ENCODE assay signal across 14 cellular contexts in genomic region chr14:35366521-35366976, GRCh38. TPM values are rescaled to one million over a fixed set of nuclear protein-coding genes. Genes with fewer than 3 reads are reported as not detected.
DNase-seq lines count a peak whose midpoint lies in the region; ATAC-seq and TF ChIP-seq lines count a peak whose summit lies in the region.
"Had no signal": no experiment of that assay in that cellular context is flagged by ENCODE, and none has a peak within 500 bp of the region (broad histone marks: within the 10 kb centered on the region; RNA-seq: fewer than 3 reads in every experiment).

No MANE protein-coding gene starts in this region.

- DNase-seq in activated CD8-positive, alpha-beta T cell treated with anti-CD3 and anti-CD28 coated beads, Interleukin-2, amount 10 ng/mL, durations not matched to agents 7 days and 5 days: no peak
- DNase-seq in hepatocyte (ENCODE audit: low spot score): no peak
- no peak for DNase-seq in stimulated activated naive CD8-positive, alpha-beta T cell treated with anti-CD3 and anti-CD28 coated beads, Interleukin-15, amount 100 ng/mL, for 72 hours
- DNase-seq in activated CD8-positive, alpha-beta memory T cell treated with anti-CD3 and anti-CD28 coated beads, Interleukin-2, amount 50 U/mL, for 4 hours: no peak
- no peak for DNase-seq in mesothelial cell of epicardium (ENCODE audit: low spot score in 2 of 2, unreplicated experiment in 2 of 2)
- DNase-seq: effector CD8-positive, alpha-beta T cell; GOT3; NCI-H1092; NCI-H748 treated with DMSO at 0.1 percent for 48 hours had no signal

- no peaks in the 10 kb centered on the region for H3K36me3 ChIP-seq in KOPT-K1 (ENCODE audit: insufficient read depth, low read length)
- H3K36me3 ChIP-seq in hepatocyte (replicated peaks; ENCODE audit: insufficient read depth, low read depth): no peaks in the 10 kb centered on the region
- H3K36me3 ChIP-seq: pancreas had no signal

- no peak overlapping the region for H3K4me3 ChIP-seq in hepatocyte
- H3K4me3 ChIP-seq: pancreas, SK-N-MC had no signal

- H3K27ac ChIP-seq in KOPT-K1 (ENCODE audit: low read depth, low read length, poor library complexity, severe bottlenecking): peak overlapping the region; percentile 97
- peak overlapping the region; percentile 86 for H3K27ac ChIP-seq in hepatocyte

- ATAC-seq in activated CD8-positive, alpha-beta T cell treated with anti-CD3 and anti-CD28 coated beads, Interleukin-2, amount 10 ng/mL, durations not matched to agents 7 days and 5 days: no peak
- no peak for ATAC-seq in stimulated activated naive CD8-positive, alpha-beta T cell treated with anti-CD3 and anti-CD28 coated beads, Interleukin-15, amount 100 ng/mL, for 72 hours
- ATAC-seq in GM21576 (IDR thresholded peaks at IDR 0.05; ENCODE audit: unreplicated experiment) (no peak), GM18870 (IDR thresholded peaks at IDR 0.05; ENCODE audit: unreplicated experiment) (no peak)

- no peak for TF ChIP-seq CTCF in hepatocyte (IDR thresholded peaks at IDR 0.05; ENCODE audit: poor library complexity)
- TF ChIP-seq CTCF in mesothelial cell of epicardium (IDR thresholded peaks at IDR 0.05; ENCODE audit: unreplicated experiment): no peak

- H3K9me3 Mint-ChIP-seq in activated CD8-positive, alpha-beta T cell treated with anti-CD3 and anti-CD28 coated beads, Interleukin-2, amount 10 ng/mL, durations not matched to agents 7 days and 5 days (ENCODE audit: insufficient read depth): peaks cover 8% of the 10 kb centered on the region
- peaks cover 5 to 10% of the 10 kb centered on the region in 2 donors for H3K9me3 Mint-ChIP-seq in stimulated activated naive CD8-positive, alpha-beta T cell treated with anti-CD3 and anti-CD28 coated beads, Interleukin-15, amount 100 ng/mL, for 72 hours
- peaks cover 8% of the 10 kb centered on the region for H3K9me3 Mint-ChIP-seq in mesothelial cell of epicardium

- no peak overlapping the region for H3K4me2 ChIP-seq in hepatocyte

- H2AFZ ChIP-seq in hepatocyte: no peak overlapping the region

- H3K36me3 Mint-ChIP-seq in activated CD8-positive, alpha-beta T cell treated with anti-CD3 and anti-CD28 coated beads, Interleukin-2, amount 10 ng/mL, durations not matched to agents 7 days and 5 days (ENCODE audit: low read depth): peaks cover 9% of the 10 kb centered on the region
- H3K36me3 Mint-ChIP-seq in mesothelial cell of epicardium: no peaks in the 10 kb centered on the region

- WGBS in hepatocyte (ENCODE audit: low lambda C conversion rate, missing lambda C conversion rate): 96% methylated on average over 8 of the region's 8 CpGs

- peaks cover 9% of the 10 kb centered on the region for H3K9me3 ChIP-seq in KOPT-K1 (ENCODE audit: insufficient read depth, low read length, poor library complexity, severe bottlenecking)
- H3K9me3 ChIP-seq in hepatocyte (ENCODE audit: low read depth): no peaks in the 10 kb centered on the region
- H3K9me3 ChIP-seq: pancreas had no signal

- H3K27me3 ChIP-seq in hepatocyte: no peaks in the 10 kb centered on the region
- H3K27me3 ChIP-seq: pancreas had no signal

- POLR2A ChIA-PET in activated CD8-positive, alpha-beta T cell treated with anti-CD3 and anti-CD28 coated beads, Interleukin-2, amount 10 ng/mL, durations not matched to agents 7 days and 5 days (lab: Charles Lee): interaction anchor here (0.6 to 6.8 kb wide), 4 partner anchors 34 to 81 kb away, joined by 3 to 107 read pairs (median 12); partner anchors contain the start of genes NFKBIA and PSMA6

- H3K27ac Mint-ChIP-seq in activated CD8-positive, alpha-beta T cell treated with anti-CD3 and anti-CD28 coated beads, Interleukin-2, amount 10 ng/mL, durations not matched to agents 7 days and 5 days: peak overlapping the region; percentile 90
- H3K27ac Mint-ChIP-seq in stimulated activated naive CD8-positive, alpha-beta T cell treated with anti-CD3 and anti-CD28 coated beads, Interleukin-15, amount 100 ng/mL, for 72 hours: peak overlapping the region; percentile 36 to 96
- H3K27ac Mint-ChIP-seq in mesothelial cell of epicardium: no peak overlapping the region

- no peaks in the 10 kb centered on the region for H4K20me1 ChIP-seq in hepatocyte (ENCODE audit: insufficient read depth, poor library complexity, severe bottlenecking)

- CTCF ChIA-PET in activated CD8-positive, alpha-beta T cell treated with anti-CD3 and anti-CD28 coated beads, Interleukin-2, amount 10 ng/mL, durations not matched to agents 7 days and 5 days (lab: Charles Lee): interaction anchor here (2.3 to 3.3 kb wide), 3 partner anchors 38 to 137 kb away, joined by 12 to 30 read pairs (median 16); partner anchors contain the start of genes NFKBIA and PSMA6

- no peaks in the 10 kb centered on the region for H3K79me2 ChIP-seq in hepatocyte

- H3K4me1 Mint-ChIP-seq in activated CD8-positive, alpha-beta T cell treated with anti-CD3 and anti-CD28 coated beads, Interleukin-2, amount 10 ng/mL, durations not matched to agents 7 days and 5 days (ENCODE audit: low read depth): peaks cover 46% of the 10 kb centered on the region
- H3K4me1 Mint-ChIP-seq in stimulated activated naive CD8-positive, alpha-beta T cell treated with anti-CD3 and anti-CD28 coated beads, Interleukin-15, amount 100 ng/mL, for 72 hours: peaks cover 59% of the 10 kb centered on the region
- peaks cover 28% of the 10 kb centered on the region for H3K4me1 Mint-ChIP-seq in mesothelial cell of epicardium

- H3K9me2 ChIP-seq in hepatocyte (replicated peaks; ENCODE audit: insufficient read depth): no peaks in the 10 kb centered on the region

- peaks cover 26% of the 10 kb centered on the region for H3K4me1 ChIP-seq in hepatocyte (ENCODE audit: insufficient read depth)
- H3K4me1 ChIP-seq: pancreas had no signal

- H3K27me3 Mint-ChIP-seq in activated CD8-positive, alpha-beta T cell treated with anti-CD3 and anti-CD28 coated beads, Interleukin-2, amount 10 ng/mL, durations not matched to agents 7 days and 5 days (ENCODE audit: low read depth): no peaks in the 10 kb centered on the region
- H3K27me3 Mint-ChIP-seq in stimulated activated naive CD8-positive, alpha-beta T cell treated with anti-CD3 and anti-CD28 coated beads, Interleukin-15, amount 100 ng/mL, for 72 hours: no peaks in the 10 kb centered on the region
- H3K27me3 Mint-ChIP-seq in mesothelial cell of epicardium (ENCODE audit: low read depth): no peaks in the 10 kb centered on the region

- H3K4me3 Mint-ChIP-seq in activated CD8-positive, alpha-beta T cell treated with anti-CD3 and anti-CD28 coated beads, Interleukin-2, amount 10 ng/mL, durations not matched to agents 7 days and 5 days: no peak overlapping the region
- H3K4me3 Mint-ChIP-seq in stimulated activated naive CD8-positive, alpha-beta T cell treated with anti-CD3 and anti-CD28 coated beads, Interleukin-15, amount 100 ng/mL, for 72 hours: peak overlapping the region; percentile 68 to 73
- no peak overlapping the region for H3K4me3 Mint-ChIP-seq in mesothelial cell of epicardium

RNA-seq across cellular contexts. Expression of gene NFKBIA, which starts 38.0 kb away (rescaled TPM):
- 10 to 100 TPM; 56.1 to 56.8 TPM for total RNA-seq in activated CD8-positive, alpha-beta T cell treated with anti-CD3 and anti-CD28 coated beads, Interleukin-2, amount 10 ng/mL, durations not matched to agents 7 days and 5 days
- total RNA-seq in hepatocyte (238 and 252 TPM in 2 replicates), mesothelial cell of epicardium (196 to 218 TPM (median 205 TPM) in 3 replicates)
- 345 and 359 TPM in 2 replicates for polyA plus RNA-seq in hepatocyte

Comparison
In these comparisons a context has a peak if more than half of its experiments do, and no peak if none do; other contexts are left out.
1. H3K4me3 Mint-ChIP-seq: peak in stimulated activated naive CD8-positive, alpha-beta T cell treated with anti-CD3 and anti-CD28 coated beads, Interleukin-15, amount 100 ng/mL, for 72 hours (2 of 2); none in activated CD8-positive, alpha-beta T cell treated with anti-CD3 and anti-CD28 coated beads, Interleukin-2, amount 10 ng/mL, durations not matched to agents 7 days and 5 days (single experiment) and mesothelial cell of epicardium (single experiment).